Comparison of ENCODE assay signal across 8 cellular contexts in genomic region chr7:54841772-54842707, GRCh38.
DNase-seq lines count a peak whose midpoint lies in the region; ATAC-seq and TF ChIP-seq lines count a peak whose summit lies in the region.

No MANE protein-coding gene starts in this region.

- no peaks in the 10 kb centered on the region for H3K36me3 Mint-ChIP-seq in Caco-2 (ENCODE audit: insufficient read depth, unreplicated experiment)

- CTCF ChIA-PET in Caco-2 (lab: Charles Lee): interaction anchor here (0.6 to 2.0 kb wide), 2 partner anchors 30 to 53 kb away, joined by 3 to 8 read pairs; no protein-coding TSS in a partner anchor

- POLR2A ChIA-PET in Caco-2 (lab: Charles Lee): no interaction called here

- no peak overlapping the region for H3K27ac ChIP-seq in lower lobe of right lung

- peaks cover 6% of the 10 kb centered on the region for H3K27me3 Mint-ChIP-seq in Caco-2 (ENCODE audit: insufficient read depth, unreplicated experiment)

- DNase-seq in Caco-2 (peak in 1 of 2 experiments; percentile 62), HUDEP-2 (lab: John Stamatoyannopoulos, UW; ENCODE audit: unreplicated experiment in 76 of 76) (peak in 48 of 76 experiments; percentile 2 to 55 (median 28)), astrocyte of the hippocampus (ENCODE audit: low read depth, low spot score) (peak; percentile 64), lower lobe of right lung (peak; percentile 54), NCI-H1436 (lab: John Stamatoyannopoulos, UW) (no peak), medulla oblongata (ENCODE audit: extremely low spot score) (no peak)

- H3K9me3 ChIP-seq in Caco-2: no peaks in the 10 kb centered on the region
- no peaks in the 10 kb centered on the region for H3K9me3 ChIP-seq in lower lobe of right lung

- H3K4me1 Mint-ChIP-seq in Caco-2 (ENCODE audit: low read depth, unreplicated experiment): no peaks in the 10 kb centered on the region

- ATAC-seq in lower lobe of right lung (peak; percentile 41 to 46), GM19397 (IDR thresholded peaks at IDR 0.05; ENCODE audit: unreplicated experiment) (no peak), HG03196 (IDR thresholded peaks at IDR 0.05; ENCODE audit: unreplicated experiment) (no peak)

- peak; percentile 53 to 68 for TF ChIP-seq CTCF in Caco-2 (IDR thresholded peaks at IDR 0.05; ENCODE audit: insufficient read depth in 1 of 2, low read depth in 1 of 2, low read length in 1 of 2, severe bottlenecking in 1 of 2, unreplicated experiment in 1 of 2)
- peak; percentile 58 for TF ChIP-seq CTCF in lower lobe of right lung (IDR thresholded peaks at IDR 0.05)

- no peaks in the 10 kb centered on the region for H3K9me3 Mint-ChIP-seq in Caco-2 (ENCODE audit: unreplicated experiment)

- H3K4me3 ChIP-seq in Caco-2 (ENCODE audit: low read depth, low read length) (no peak overlapping the region), lower lobe of right lung (no peak overlapping the region)

- no peaks in the 10 kb centered on the region for H3K4me1 ChIP-seq in Caco-2
- peaks cover 8% of the 10 kb centered on the region for H3K4me1 ChIP-seq in lower lobe of right lung

- intact Hi-C loops in Caco-2 (cut with micrococcal nuclease; ENCODE audit: unreplicated experiment): loop anchor here (1.0 kb wide), 1 partner anchor 68 kb away; no protein-coding TSS in a partner anchor
- intact Hi-C loops in lower lobe of right lung (cut with DNase I): no loop called here

- H3K36me3 ChIP-seq in Caco-2 (ENCODE audit: control insufficient read depth, insufficient read depth, low read length): no peaks in the 10 kb centered on the region
- no peaks in the 10 kb centered on the region for H3K36me3 ChIP-seq in lower lobe of right lung

- no TSS peak for BruUV-seq in Caco-2 (replicated peaks; lab: Mats Ljungman, UMichigan)

- H3K27me3 ChIP-seq in Caco-2 (replicated peaks; ENCODE audit: control insufficient read depth, insufficient read depth, low read length): no peaks in the 10 kb centered on the region
- no peaks in the 10 kb centered on the region for H3K27me3 ChIP-seq in lower lobe of right lung (ENCODE audit: low read depth)

- no peak overlapping the region for H3K27ac Mint-ChIP-seq in Caco-2 (ENCODE audit: unreplicated experiment)

- H3K4me3 Mint-ChIP-seq in Caco-2 (ENCODE audit: unreplicated experiment): no peak overlapping the region

Comparison
In these comparisons a context has a peak if more than half of its experiments do, and no peak if none do; other contexts are left out.
1. DNase-seq: peak in HUDEP-2 (48 of 76), astrocyte of the hippocampus (single experiment) and lower lobe of right lung (single experiment); none in NCI-H1436 (single experiment) and medulla oblongata (single experiment).
2. ATAC-seq: peak in lower lobe of right lung (2 of 2); none in GM19397 (single experiment) and HG03196 (single experiment).